In the genomic region with DNA sequence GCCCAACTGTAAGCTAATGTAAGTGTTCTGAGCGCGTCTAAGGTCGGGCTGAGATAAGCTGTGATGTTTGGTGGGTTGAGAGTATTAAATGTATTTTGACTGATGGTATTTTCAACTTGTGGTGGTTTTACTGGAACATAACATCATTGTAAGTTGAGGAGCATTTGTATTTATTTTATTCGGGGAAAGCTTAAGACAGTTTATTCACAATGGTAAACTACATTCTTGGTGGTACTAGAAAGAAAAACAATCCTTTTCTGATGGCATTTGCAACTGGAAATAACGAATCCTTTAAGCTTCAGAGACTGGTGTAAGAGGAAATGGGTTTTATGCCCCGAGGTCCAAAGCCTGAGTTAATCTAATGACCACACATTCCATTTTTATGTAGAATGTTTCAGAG, we compare ENCODE assay signal across 17 cellular contexts.
"Had no signal": no experiment of that assay in that cellular context is flagged by ENCODE, and none has a peak within 500 bp of the region (broad histone marks: within the 10 kb centered on the region; RNA-seq: fewer than 3 reads in every experiment).

No MANE protein-coding gene starts in this region.

- H3K4me1 ChIP-seq: gastroesophageal sphincter, right atrium auricular region, suprapubic skin, thyroid gland had no signal

- H3K27me3 ChIP-seq: gastroesophageal sphincter, ovary, right atrium auricular region, suprapubic skin, thyroid gland had no signal

- H3K36me3 ChIP-seq: gastroesophageal sphincter, ovary, right atrium auricular region, suprapubic skin, thyroid gland had no signal

- H3K4me3 ChIP-seq: gastroesophageal sphincter, mucosa of descending colon, ovary, right atrium auricular region, suprapubic skin, thyroid gland had no signal

- ATAC-seq: esophagus mucosa; gastroesophageal sphincter; left lobe of liver; mucosa of descending colon; naive thymus-derived CD8-positive, alpha-beta T cell; stimulated activated naive CD8-positive, alpha-beta T cell treated with anti-CD3 and anti-CD28 coated beads, Interleukin-15, Interleukin-2, amounts not matched to agents 100 U/mL and 50 U/mL, for 24 hours had no signal

- DNase-seq: cortex of kidney; effector memory CD4-positive, alpha-beta T cell; glutamatergic neuron; islet precursor cell; mammary epithelial cell; mucosa of descending colon; naive thymus-derived CD8-positive, alpha-beta T cell; ovary; small intestine; stimulated activated CD4-positive, alpha-beta T cell treated with anti-CD3 and anti-CD28 coated beads, Interleukin-2, amount 100 ng/mL, for 48 hours; stimulated activated naive CD8-positive, alpha-beta T cell treated with anti-CD3 and anti-CD28 coated beads, Interleukin-15, Interleukin-2, amounts not matched to agents 100 U/mL and 50 U/mL, for 24 hours; thyroid gland had no signal

- H3K9me3 ChIP-seq: gastroesophageal sphincter, mucosa of descending colon, ovary, right atrium auricular region, suprapubic skin, thyroid gland had no signal

- H3K27ac ChIP-seq: gastroesophageal sphincter, ovary, right atrium auricular region, suprapubic skin, thyroid gland had no signal
